13 cellular contexts compared by ENCODE assay signal in the genomic region with DNA sequence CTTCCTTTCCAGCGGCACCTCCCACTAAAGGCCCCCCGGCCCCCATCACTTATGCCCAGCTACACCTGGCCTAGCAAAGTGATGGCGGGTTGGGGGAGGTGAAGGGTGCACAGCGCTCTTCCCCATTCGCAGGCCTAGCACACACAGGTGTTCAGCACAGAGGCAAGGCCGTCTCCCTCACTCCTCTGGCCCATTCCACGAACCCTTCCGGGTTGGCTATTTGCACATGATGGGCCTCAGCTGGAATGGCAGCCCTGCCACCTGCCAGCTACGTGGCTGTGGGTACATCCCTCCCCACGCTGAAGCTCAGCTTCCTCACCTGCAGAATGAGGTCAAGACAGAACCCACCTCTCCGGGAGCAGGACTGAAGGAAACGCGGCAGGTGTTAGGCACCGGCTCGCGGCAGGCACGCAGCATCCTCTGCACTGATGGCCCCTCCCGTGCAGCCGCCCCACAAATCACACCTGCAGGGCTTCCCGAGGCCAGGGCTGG. TPM values are rescaled to one million over a fixed set of nuclear protein-coding genes. Genes with fewer than 3 reads are reported as not detected.
DNase-seq lines count a peak whose midpoint lies in the region; ATAC-seq and TF ChIP-seq lines count a peak whose summit lies in the region.
"Had no signal": no experiment of that assay in that cellular context is flagged by ENCODE, and none has a peak within 500 bp of the region (broad histone marks: within the 10 kb centered on the region; RNA-seq: fewer than 3 reads in every experiment).

No MANE protein-coding gene starts in this region.

- intact Hi-C loops in CD14-positive monocyte (cut with micrococcal nuclease) (no loop called here), sciatic nerve (cut with DNase I) (no loop called here)
- intact Hi-C loops in dendritic cell treated with granulocyte-macrophage colony-stimulating factor and Interleukin-4, amounts not matched to agents 40 ng/mL and 50 ng/mL, for 4 days (cut with micrococcal nuclease), result loop anchor here (2.0 kb wide), 1 partner anchor 23 kb away; no protein-coding TSS in a partner anchor

- no peaks in the 10 kb centered on the region for H3K9me3 Mint-ChIP-seq in CD14-positive monocyte
- H3K9me3 Mint-ChIP-seq in dendritic cell treated with granulocyte-macrophage colony-stimulating factor and Interleukin-4, amounts not matched to agents 40 ng/mL and 50 ng/mL, for 4 days, result no peaks in the 10 kb centered on the region
- peaks cover 8% of the 10 kb centered on the region for H3K9me3 Mint-ChIP-seq in glutamatergic neuron (ENCODE audit: unreplicated experiment)

- peak overlapping the region; percentile 96 for H3K27ac ChIP-seq in HL-60 (replicated peaks)
- no peak overlapping the region for H3K27ac ChIP-seq in effector memory CD4-positive, alpha-beta T cell (ENCODE audit: insufficient read depth, low read length, poor library complexity, severe bottlenecking)

- H3K36me3 Mint-ChIP-seq in CD14-positive monocyte, result peaks cover 47 to 74% of the 10 kb centered on the region in 2 donors
- peaks cover 83% of the 10 kb centered on the region for H3K36me3 Mint-ChIP-seq in dendritic cell treated with granulocyte-macrophage colony-stimulating factor and Interleukin-4, amounts not matched to agents 40 ng/mL and 50 ng/mL, for 4 days (ENCODE audit: low read depth)
- peaks cover 9% of the 10 kb centered on the region for H3K36me3 Mint-ChIP-seq in glutamatergic neuron (ENCODE audit: unreplicated experiment)

- no peaks in the 10 kb centered on the region for H3K36me3 ChIP-seq in effector memory CD4-positive, alpha-beta T cell (ENCODE audit: control insufficient read depth, insufficient read depth, low read length)
- H3K36me3 ChIP-seq: MG63 had no signal

- H3K4me1 Mint-ChIP-seq in CD14-positive monocyte (peaks cover 90% of the 10 kb centered on the region), glutamatergic neuron (ENCODE audit: low read depth, unreplicated experiment) (peaks cover 15% of the 10 kb centered on the region)
- peaks cover 93% of the 10 kb centered on the region for H3K4me1 Mint-ChIP-seq in dendritic cell treated with granulocyte-macrophage colony-stimulating factor and Interleukin-4, amounts not matched to agents 40 ng/mL and 50 ng/mL, for 4 days (ENCODE audit: low read depth)

- no peaks in the 10 kb centered on the region for H3K27me3 ChIP-seq in HL-60 (ENCODE audit: insufficient read depth, poor library complexity, severe bottlenecking)
- H3K27me3 ChIP-seq in effector memory CD4-positive, alpha-beta T cell (replicated peaks; ENCODE audit: control insufficient read depth, insufficient read depth, low read length, poor library complexity, severe bottlenecking), result no peaks in the 10 kb centered on the region
- H3K27me3 ChIP-seq: MG63 had no signal

- H3K27ac Mint-ChIP-seq in CD14-positive monocyte (peak overlapping the region; percentile 83 to 93 (median 90)), glutamatergic neuron (ENCODE audit: unreplicated experiment) (no peak overlapping the region)
- peak overlapping the region; percentile 87 for H3K27ac Mint-ChIP-seq in dendritic cell treated with granulocyte-macrophage colony-stimulating factor and Interleukin-4, amounts not matched to agents 40 ng/mL and 50 ng/mL, for 4 days

- H3K4me3 ChIP-seq in HL-60 (replicated peaks; ENCODE audit: insufficient read depth, low read length), result peak overlapping the region; percentile 32
- no peak overlapping the region for H3K4me3 ChIP-seq in effector memory CD4-positive, alpha-beta T cell (ENCODE audit: insufficient read depth, low read depth, low read length, poor library complexity, severe bottlenecking)
- H3K4me3 ChIP-seq: MG63 had no signal

- H3K4me1 ChIP-seq in effector memory CD4-positive, alpha-beta T cell (ENCODE audit: control insufficient read depth, insufficient read depth, low read length, poor library complexity, severe bottlenecking), result peaks cover 11% of the 10 kb centered on the region

- ATAC-seq in GM19324 (IDR thresholded peaks at IDR 0.05; ENCODE audit: low FRiP score, unreplicated experiment) (peak; percentile 5), sciatic nerve (no peak)

- H3K27me3 Mint-ChIP-seq in CD14-positive monocyte (ENCODE audit: low read depth in 3 of 3) (peaks cover 0 to 6% (median 3%) of the 10 kb centered on the region in 3 donors), glutamatergic neuron (ENCODE audit: unreplicated experiment) (peaks cover 7% of the 10 kb centered on the region)
- no peaks in the 10 kb centered on the region for H3K27me3 Mint-ChIP-seq in dendritic cell treated with granulocyte-macrophage colony-stimulating factor and Interleukin-4, amounts not matched to agents 40 ng/mL and 50 ng/mL, for 4 days

- TF ChIP-seq CTCF in CD14-positive monocyte (IDR thresholded peaks at IDR 0.05) (no peak), HL-60 (IDR thresholded peaks at IDR 0.05; ENCODE audit: insufficient read depth, low read length) (no peak), glutamatergic neuron (IDR thresholded peaks at IDR 0.05; ENCODE audit: partially characterized antibody, unreplicated experiment) (no peak)

- DNase-seq in CD14-positive monocyte (ENCODE audit: low spot score) (no peak), HL-60 (ENCODE audit: low read depth in 1 of 2, low spot score in 1 of 2) (peak in 1 of 2 experiments; percentile 30), sciatic nerve (ENCODE audit: low spot score) (no peak), epidermal melanocyte (ENCODE audit: insufficient read length, low spot score) (no peak), glutamatergic neuron (no peak)
- no peak for DNase-seq in effector memory CD4-positive, alpha-beta T cell
- DNase-seq: erythroblast, MG63 had no signal

- H3K9me3 ChIP-seq in effector memory CD4-positive, alpha-beta T cell (ENCODE audit: control insufficient read depth, low read length), result no peaks in the 10 kb centered on the region
- H3K9me3 ChIP-seq: MG63 had no signal

- H3K4me3 Mint-ChIP-seq in CD14-positive monocyte (peak overlapping the region; percentile 63 to 83), glutamatergic neuron (ENCODE audit: unreplicated experiment) (no peak overlapping the region)
- peak overlapping the region; percentile 59 for H3K4me3 Mint-ChIP-seq in dendritic cell treated with granulocyte-macrophage colony-stimulating factor and Interleukin-4, amounts not matched to agents 40 ng/mL and 50 ng/mL, for 4 days

RNA-seq across cellular contexts. Expression of gene KIAA0930, which starts 4.8 kb away (rescaled TPM):
- polyA plus RNA-seq in CD14-positive monocyte, result 10 to 100 TPM; 14.0 to 15.6 TPM
- 119 TPM for total RNA-seq in sciatic nerve
- total RNA-seq in glutamatergic neuron (ENCODE audit: unreplicated experiment), result 170 TPM

RNA-seq across cellular contexts. Expression of gene UPK3A, which starts 48.9 kb away (rescaled TPM):
- 10 to 100 TPM; 14.0 to 19.0 TPM for polyA plus RNA-seq in CD14-positive monocyte
- total RNA-seq in sciatic nerve (not detected), glutamatergic neuron (ENCODE audit: unreplicated experiment) (not detected)
- total RNA-seq: aorta, pulmonary artery endothelial cell had no signal
- polyA plus RNA-seq: aorta, keratinocyte had no signal
